8 cellular contexts compared by ENCODE assay signal in the genomic region with DNA sequence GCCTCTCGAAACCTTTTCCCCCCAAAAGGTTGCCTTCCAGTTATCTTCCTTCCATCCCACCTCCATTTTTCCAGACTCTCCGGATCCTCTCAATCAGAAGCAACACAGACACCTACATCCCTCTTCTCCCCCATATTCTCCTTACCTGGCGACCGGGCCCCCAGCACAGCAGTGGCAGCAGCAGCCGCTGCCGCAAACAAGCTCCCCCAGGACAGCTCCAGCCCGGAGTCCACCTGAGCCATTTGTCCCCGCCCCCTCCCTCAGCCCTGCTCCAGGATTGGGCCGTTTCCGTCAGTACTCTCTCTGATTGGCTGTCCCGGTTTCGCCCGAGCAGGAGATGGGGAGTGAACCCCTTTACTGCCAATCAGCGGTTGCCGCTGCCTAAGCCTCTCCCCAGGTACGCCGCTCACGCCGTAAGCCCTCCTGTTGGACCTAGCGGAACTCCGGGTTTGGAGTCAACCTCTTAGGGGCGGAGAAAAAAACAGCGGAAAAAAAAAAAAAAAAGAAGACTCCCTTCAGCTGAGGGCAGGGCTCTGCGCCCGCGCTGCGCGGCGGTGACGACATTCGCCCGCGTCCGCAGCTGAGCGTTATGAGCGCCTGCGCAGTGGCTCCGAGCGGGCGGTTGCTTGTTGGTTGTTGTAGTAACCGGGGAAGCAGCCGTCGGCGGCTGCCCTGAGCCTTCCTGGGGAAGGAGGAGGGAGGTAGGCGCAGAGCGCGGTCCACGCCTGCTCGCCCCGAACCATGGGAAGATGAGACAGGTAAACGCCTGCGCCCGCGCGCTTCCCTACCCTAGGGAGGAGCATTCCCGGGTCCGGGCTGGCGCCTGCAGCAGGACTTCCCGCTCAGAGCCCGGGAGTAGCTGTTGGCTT. TPM values are rescaled to one million over a fixed set of nuclear protein-coding genes. Genes with fewer than 3 reads are reported as not detected.
A peak's percentile ranks its signal among the peaks of the same experiment; 100 is the strongest.
DNase-seq lines count a peak whose midpoint lies in the region; ATAC-seq and TF ChIP-seq lines count a peak whose summit lies in the region.

A gene with protein sequence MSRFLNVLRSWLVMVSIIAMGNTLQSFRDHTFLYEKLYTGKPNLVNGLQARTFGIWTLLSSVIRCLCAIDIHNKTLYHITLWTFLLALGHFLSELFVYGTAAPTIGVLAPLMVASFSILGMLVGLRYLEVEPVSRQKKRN (minus strand): TSS at position 247 of the 869 bp plus-strand sequence. CDS start 3,374 bp downstream, outside the sequence.
A gene with protein sequence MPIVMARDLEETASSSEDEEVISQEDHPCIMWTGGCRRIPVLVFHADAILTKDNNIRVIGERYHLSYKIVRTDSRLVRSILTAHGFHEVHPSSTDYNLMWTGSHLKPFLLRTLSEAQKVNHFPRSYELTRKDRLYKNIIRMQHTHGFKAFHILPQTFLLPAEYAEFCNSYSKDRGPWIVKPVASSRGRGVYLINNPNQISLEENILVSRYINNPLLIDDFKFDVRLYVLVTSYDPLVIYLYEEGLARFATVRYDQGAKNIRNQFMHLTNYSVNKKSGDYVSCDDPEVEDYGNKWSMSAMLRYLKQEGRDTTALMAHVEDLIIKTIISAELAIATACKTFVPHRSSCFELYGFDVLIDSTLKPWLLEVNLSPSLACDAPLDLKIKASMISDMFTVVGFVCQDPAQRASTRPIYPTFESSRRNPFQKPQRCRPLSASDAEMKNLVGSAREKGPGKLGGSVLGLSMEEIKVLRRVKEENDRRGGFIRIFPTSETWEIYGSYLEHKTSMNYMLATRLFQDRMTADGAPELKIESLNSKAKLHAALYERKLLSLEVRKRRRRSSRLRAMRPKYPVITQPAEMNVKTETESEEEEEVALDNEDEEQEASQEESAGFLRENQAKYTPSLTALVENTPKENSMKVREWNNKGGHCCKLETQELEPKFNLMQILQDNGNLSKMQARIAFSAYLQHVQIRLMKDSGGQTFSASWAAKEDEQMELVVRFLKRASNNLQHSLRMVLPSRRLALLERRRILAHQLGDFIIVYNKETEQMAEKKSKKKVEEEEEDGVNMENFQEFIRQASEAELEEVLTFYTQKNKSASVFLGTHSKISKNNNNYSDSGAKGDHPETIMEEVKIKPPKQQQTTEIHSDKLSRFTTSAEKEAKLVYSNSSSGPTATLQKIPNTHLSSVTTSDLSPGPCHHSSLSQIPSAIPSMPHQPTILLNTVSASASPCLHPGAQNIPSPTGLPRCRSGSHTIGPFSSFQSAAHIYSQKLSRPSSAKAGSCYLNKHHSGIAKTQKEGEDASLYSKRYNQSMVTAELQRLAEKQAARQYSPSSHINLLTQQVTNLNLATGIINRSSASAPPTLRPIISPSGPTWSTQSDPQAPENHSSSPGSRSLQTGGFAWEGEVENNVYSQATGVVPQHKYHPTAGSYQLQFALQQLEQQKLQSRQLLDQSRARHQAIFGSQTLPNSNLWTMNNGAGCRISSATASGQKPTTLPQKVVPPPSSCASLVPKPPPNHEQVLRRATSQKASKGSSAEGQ (N-terminal part only) (plus strand): TSS at position 617 of the 869 bp plus-strand sequence. CDS start 1,904 bp downstream, outside the sequence.

- no peak for TF ChIP-seq CTCF in AG10803 (conservative IDR thresholded peaks at IDR 0.05; ENCODE audit: low read length)

- peak; percentile 97 for ATAC-seq in GM19043 (IDR thresholded peaks at IDR 0.05; ENCODE audit: low read depth, unreplicated experiment)
- peak; percentile 91 for ATAC-seq in HG03378 (IDR thresholded peaks at IDR 0.05; ENCODE audit: unreplicated experiment)

- DNase-seq in AG10803 (ENCODE audit: low read depth) (peak; percentile 97), NCI-H460 (ENCODE audit: extremely low read depth, low read depth) (peak; percentile 98), cerebellum (ENCODE audit: low spot score) (peak; percentile 98), islet precursor cell (peak; percentile 99)
- peak; percentile 94 for DNase-seq in activated CD4-positive, CD25-positive, alpha-beta regulatory T cell treated with anti-CD3 and anti-CD28 coated beads, Interleukin-2, amount 50 U/mL, for 72 hours
- DNase-seq in stimulated activated CD4-positive, alpha-beta T cell treated with anti-CD3 and anti-CD28 coated beads, Interleukin-12 subunit alpha, Interleukin-12 subunit beta, amount 100 ng/mL, for 48 hours (ENCODE audit: low read depth in 2 of 3, low spot score in 1 of 3) = peak; percentile 93 to 95 (median 94)

- peak within 1 kb of the TSS; percentile 94 for H3K4me3 ChIP-seq in AG10803 (ENCODE audit: low read length)

RNA-seq across cellular contexts. Expression of the first gene that starts in this region (rescaled TPM):
- 12.2 and 12.6 TPM in 2 replicates for total RNA-seq in NCI-H460 (2014; rRNA removed; shearing (Covaris generic))
- 12.8 and 13.1 TPM in 2 replicates for polyA plus RNA-seq in NCI-H460 (2014; cell fraction: nucleus; rRNA removed)
- total RNA-seq in cerebellum = 8.7 TPM

RNA-seq across cellular contexts. Expression of the second gene that starts in this region (rescaled TPM):
- 15.2 and 16.2 TPM in 2 replicates for total RNA-seq in NCI-H460 (2014; rRNA removed; shearing (Covaris generic))
- 23.2 and 29.4 TPM in 2 replicates for polyA plus RNA-seq in NCI-H460 (2014; cell fraction: nucleus; rRNA removed)
- total RNA-seq in cerebellum = 80.8 TPM

Comparison
In these comparisons a context has a peak if more than half of its experiments do, and no peak if none do; other contexts are left out.
1. Peak in every context shown above with its lines: DNase-seq, ATAC-seq and H3K4me3 ChIP-seq.